10 cellular contexts compared by ENCODE assay signal in the genomic region with DNA sequence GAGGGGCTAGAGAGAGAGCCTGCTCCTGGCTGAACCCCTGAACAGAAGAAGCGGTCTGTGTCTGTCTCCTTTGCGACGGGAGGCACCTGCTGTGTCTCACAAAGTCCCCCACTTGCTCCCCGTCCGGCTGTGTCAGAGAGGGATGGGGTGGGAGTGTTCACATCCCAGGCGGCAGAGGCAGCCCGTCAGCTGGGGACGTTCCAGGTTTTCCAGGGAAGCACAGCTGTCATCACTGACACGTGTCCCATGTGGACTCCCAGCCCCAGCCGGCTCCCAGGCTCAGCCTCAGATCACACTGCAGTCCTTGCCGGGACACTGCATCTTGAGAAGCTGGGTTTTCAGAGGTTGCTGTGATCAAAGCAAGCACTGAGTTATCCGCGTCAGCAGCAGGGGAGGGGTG. TPM values are rescaled to one million over a fixed set of nuclear protein-coding genes. Genes with fewer than 3 reads are reported as not detected.
DNase-seq lines count a peak whose midpoint lies in the region; ATAC-seq and TF ChIP-seq lines count a peak whose summit lies in the region.
"Had no signal": no experiment of that assay in that cellular context is flagged by ENCODE, and none has a peak within 500 bp of the region (broad histone marks: within the 10 kb centered on the region; RNA-seq: fewer than 3 reads in every experiment).

No MANE protein-coding gene starts in this region.

- no peak overlapping the region for H2AFZ ChIP-seq in SU-DHL-6 (ENCODE audit: low read depth, low read length, severe bottlenecking)

- peaks cover 13% of the 10 kb centered on the region; the same call in 1 of the 2 replicates for H3K79me2 ChIP-seq in SU-DHL-6 (ENCODE audit: insufficient read depth, low read length)

- H3K27ac ChIP-seq in SU-DHL-6 (ENCODE audit: low read depth, low read length) (no peak overlapping the region), gastroesophageal sphincter (peak overlapping the region in 3 of 4 donors; percentile 81 to 91 (median 90)), upper lobe of right lung (no peak overlapping the region)

- H3K4me1 Mint-ChIP-seq in activated CD8-positive, alpha-beta memory T cell treated with anti-CD3 and anti-CD28 coated beads, Interleukin-2, amount 10 ng/mL, durations not matched to agents 7 days and 5 days, result peaks cover 17% of the 10 kb centered on the region
- peaks cover 9 to 21% of the 10 kb centered on the region in 2 donors for H3K4me1 Mint-ChIP-seq in stimulated activated naive B cell treated with anti-CD40 and anti-IgM and Interleukin-4, amounts not matched to agents 10 μg/mL and 1 μg/mL and 100 μg/mL, for 72 hours

- H3K4me1 ChIP-seq in gastroesophageal sphincter (peaks cover 0 to 33% (median 18%) of the 10 kb centered on the region in 3 donors), upper lobe of right lung (peaks cover 19% of the 10 kb centered on the region)

- H3K9me3 ChIP-seq in SU-DHL-6 (ENCODE audit: insufficient read depth, low read length), result no peaks in the 10 kb centered on the region
- H3K9me3 ChIP-seq in gastroesophageal sphincter, result no peaks in the 10 kb centered on the region
- H3K9me3 ChIP-seq in upper lobe of right lung, result no peaks in the 10 kb centered on the region
- H3K9me3 ChIP-seq: esophagus squamous epithelium had no signal

- no peak for DNase-seq in activated CD8-positive, alpha-beta memory T cell treated with anti-CD3 and anti-CD28 coated beads, Interleukin-2, amount 10 ng/mL, durations not matched to agents 7 days and 5 days
- no peak for DNase-seq in activated CD8-positive, alpha-beta memory T cell treated with anti-CD3 and anti-CD28 coated beads, Interleukin-2, amount 50 U/mL, for 48 hours
- DNase-seq in stimulated activated naive B cell treated with anti-CD40 and anti-IgM and Interleukin-4, amounts not matched to agents 10 μg/mL and 1 μg/mL and 100 μg/mL, for 72 hours, result no peak
- no peak for DNase-seq in upper lobe of right lung
- no peak for DNase-seq in dedifferentiated amniotic fluid mesenchymal stem cell (ENCODE audit: extremely low spot score)
- no peak for DNase-seq in DMS79 treated with DMSO at 0.1 percent for 48 hours (lab: John Stamatoyannopoulos, UW)
- DNase-seq: esophagus squamous epithelium had no signal

- no peaks in the 10 kb centered on the region for H3F3A ChIP-seq in SU-DHL-6 (ENCODE audit: insufficient read depth)

- CTCF ChIA-PET in activated CD8-positive, alpha-beta memory T cell treated with anti-CD3 and anti-CD28 coated beads, Interleukin-2, amount 10 ng/mL, durations not matched to agents 7 days and 5 days (lab: Charles Lee), result interaction anchor here (0.6 to 1.6 kb wide), 2 partner anchors 18 to 39 kb away, joined by 3 to 4 read pairs; a partner anchor contains a TSS

- H3K27me3 ChIP-seq in SU-DHL-6 (ENCODE audit: low read length), result no peaks in the 10 kb centered on the region
- H3K27me3 ChIP-seq in gastroesophageal sphincter, result no peaks in the 10 kb centered on the region
- no peaks in the 10 kb centered on the region for H3K27me3 ChIP-seq in upper lobe of right lung
- H3K27me3 ChIP-seq: esophagus squamous epithelium had no signal

- no peak for TF ChIP-seq POLR2A in gastroesophageal sphincter (IDR thresholded peaks at IDR 0.05)

- TF ChIP-seq CTCF in SU-DHL-6 (IDR thresholded peaks at IDR 0.05; ENCODE audit: insufficient read depth, low read length, poor library complexity, severe bottlenecking), result no peak
- TF ChIP-seq CTCF in gastroesophageal sphincter (IDR thresholded peaks at IDR 0.05), result no peak
- no peak for TF ChIP-seq CTCF in upper lobe of right lung (IDR thresholded peaks at IDR 0.05)

- intact Hi-C loops in upper lobe of right lung (cut with DNase I), result loop anchor here (10.0 kb wide), 1 partner anchor 60 kb away; no protein-coding TSS in a partner anchor

- H3K9me3 Mint-ChIP-seq in activated CD8-positive, alpha-beta memory T cell treated with anti-CD3 and anti-CD28 coated beads, Interleukin-2, amount 10 ng/mL, durations not matched to agents 7 days and 5 days (ENCODE audit: low read depth), result no peaks in the 10 kb centered on the region
- H3K9me3 Mint-ChIP-seq in stimulated activated naive B cell treated with anti-CD40 and anti-IgM and Interleukin-4, amounts not matched to agents 10 μg/mL and 1 μg/mL and 100 μg/mL, for 72 hours, result no peaks in the 10 kb centered on the region

- H3K9me2 ChIP-seq in SU-DHL-6 (replicated peaks; ENCODE audit: insufficient read depth, low read length), result no peaks in the 10 kb centered on the region

- peak overlapping the region; percentile 79 for H3K4me3 Mint-ChIP-seq in activated CD8-positive, alpha-beta memory T cell treated with anti-CD3 and anti-CD28 coated beads, Interleukin-2, amount 10 ng/mL, durations not matched to agents 7 days and 5 days
- peak overlapping the region; percentile 95 to 99 for H3K4me3 Mint-ChIP-seq in stimulated activated naive B cell treated with anti-CD40 and anti-IgM and Interleukin-4, amounts not matched to agents 10 μg/mL and 1 μg/mL and 100 μg/mL, for 72 hours

- H3K36me3 ChIP-seq in SU-DHL-6 (ENCODE audit: low read length) (no peaks in the 10 kb centered on the region), gastroesophageal sphincter (peaks cover 0 to 54% of the 10 kb centered on the region in 2 donors), upper lobe of right lung (peaks cover 15% of the 10 kb centered on the region)

- no peak for TF ChIP-seq EP300 in gastroesophageal sphincter (IDR thresholded peaks at IDR 0.05)

- H3K9ac ChIP-seq in SU-DHL-6 (ENCODE audit: low read length), result peak overlapping the region; percentile 96; the same call in 1 of the 2 replicates

- ATAC-seq in activated CD8-positive, alpha-beta memory T cell treated with anti-CD3 and anti-CD28 coated beads, Interleukin-2, amount 10 ng/mL, durations not matched to agents 7 days and 5 days, result no peak
- no peak for ATAC-seq in gastroesophageal sphincter
- ATAC-seq in stimulated activated naive B cell treated with anti-CD40 and anti-IgM and Interleukin-4, amounts not matched to agents 10 μg/mL and 1 μg/mL and 100 μg/mL, for 72 hours (replicated peaks), result no peak
- ATAC-seq in upper lobe of right lung, result no peak

- peak overlapping the region; percentile 84 for H3K4me2 ChIP-seq in SU-DHL-6 (ENCODE audit: low read depth, low read length, poor library complexity, severe bottlenecking)

- no peaks in the 10 kb centered on the region for H4K20me1 ChIP-seq in SU-DHL-6 (ENCODE audit: low read depth, low read length)

- H3K36me3 Mint-ChIP-seq in activated CD8-positive, alpha-beta memory T cell treated with anti-CD3 and anti-CD28 coated beads, Interleukin-2, amount 10 ng/mL, durations not matched to agents 7 days and 5 days, result peaks cover 2% of the 10 kb centered on the region
- H3K36me3 Mint-ChIP-seq in stimulated activated naive B cell treated with anti-CD40 and anti-IgM and Interleukin-4, amounts not matched to agents 10 μg/mL and 1 μg/mL and 100 μg/mL, for 72 hours, result peaks cover 19 to 25% of the 10 kb centered on the region in 2 donors

- no peak overlapping the region for H3K27ac Mint-ChIP-seq in activated CD8-positive, alpha-beta memory T cell treated with anti-CD3 and anti-CD28 coated beads, Interleukin-2, amount 10 ng/mL, durations not matched to agents 7 days and 5 days
- peak overlapping the region; percentile 100 for H3K27ac Mint-ChIP-seq in stimulated activated naive B cell treated with anti-CD40 and anti-IgM and Interleukin-4, amounts not matched to agents 10 μg/mL and 1 μg/mL and 100 μg/mL, for 72 hours

- no peaks in the 10 kb centered on the region for H3K27me3 Mint-ChIP-seq in activated CD8-positive, alpha-beta memory T cell treated with anti-CD3 and anti-CD28 coated beads, Interleukin-2, amount 10 ng/mL, durations not matched to agents 7 days and 5 days
- no peaks in the 10 kb centered on the region for H3K27me3 Mint-ChIP-seq in stimulated activated naive B cell treated with anti-CD40 and anti-IgM and Interleukin-4, amounts not matched to agents 10 μg/mL and 1 μg/mL and 100 μg/mL, for 72 hours

- H3K4me3 ChIP-seq in SU-DHL-6 (ENCODE audit: insufficient read depth, low read length, poor library complexity, severe bottlenecking), result no peak overlapping the region
- H3K4me3 ChIP-seq in gastroesophageal sphincter, result peak overlapping the region in 1 of 2 donors; percentile 91
- H3K4me3 ChIP-seq in upper lobe of right lung, result no peak overlapping the region

- 60% methylated on average over 2 of the region's 13 CpGs; no CpG with 5 or more reads in 1 of the 2 donors for WGBS in gastroesophageal sphincter (ENCODE audit: low coverage in 1 of 2), 2 donors

RNA-seq across cellular contexts. Expression of a gene that starts 1.6 kb away (rescaled TPM):
- 10 to 100 TPM; 60.7 to 63.8 TPM for total RNA-seq in activated CD8-positive, alpha-beta memory T cell treated with anti-CD3 and anti-CD28 coated beads, Interleukin-2, amount 10 ng/mL, durations not matched to agents 7 days and 5 days
- total RNA-seq in gastroesophageal sphincter (10 to 100 TPM; 10.9 to 33.9 (median 20.8) TPM), upper lobe of right lung (26.0 TPM)

RNA-seq across cellular contexts. Expression of a gene that starts 6.0 kb away (rescaled TPM):
- total RNA-seq in activated CD8-positive, alpha-beta memory T cell treated with anti-CD3 and anti-CD28 coated beads, Interleukin-2, amount 10 ng/mL, durations not matched to agents 7 days and 5 days, result not detected
- under 1 TPM in 1 of 4 donors, not detected in 3; 0.40 TPM for total RNA-seq in gastroesophageal sphincter
- total RNA-seq in upper lobe of right lung, result not detected
- total RNA-seq: esophagus squamous epithelium, pulmonary artery endothelial cell had no signal

RNA-seq across cellular contexts. Expression of a gene that starts 19.9 kb away (rescaled TPM):
- 10 to 100 TPM; 53.0 to 60.5 TPM for total RNA-seq in activated CD8-positive, alpha-beta memory T cell treated with anti-CD3 and anti-CD28 coated beads, Interleukin-2, amount 10 ng/mL, durations not matched to agents 7 days and 5 days
- total RNA-seq in gastroesophageal sphincter (10 to 100 TPM; 33.0 to 67.7 (median 39.2) TPM), upper lobe of right lung (138 TPM)

RNA-seq across cellular contexts. Expression of a gene that starts 38.8 kb away (rescaled TPM):
- 10 to 100 TPM; 34.7 to 37.1 TPM for total RNA-seq in activated CD8-positive, alpha-beta memory T cell treated with anti-CD3 and anti-CD28 coated beads, Interleukin-2, amount 10 ng/mL, durations not matched to agents 7 days and 5 days
- total RNA-seq in gastroesophageal sphincter (10 to 100 TPM; 28.6 to 48.2 (median 36.6) TPM), upper lobe of right lung (69.2 TPM)

RNA-seq across cellular contexts. Expression of a gene that starts 50.4 kb away (rescaled TPM):
- total RNA-seq in activated CD8-positive, alpha-beta memory T cell treated with anti-CD3 and anti-CD28 coated beads, Interleukin-2, amount 10 ng/mL, durations not matched to agents 7 days and 5 days, result 1 to 10 TPM; 2.0 to 2.9 TPM
- total RNA-seq in gastroesophageal sphincter, result not detected
- 4.1 TPM for total RNA-seq in upper lobe of right lung

Comparison
In these comparisons a context has a peak if more than half of its experiments do, and no peak if none do; other contexts are left out.
1. H3K27ac ChIP-seq: peak in gastroesophageal sphincter (3 of 4); none in SU-DHL-6 (single experiment) and upper lobe of right lung (single experiment).